19 cellular contexts compared by ENCODE assay signal in genomic region chr14:81162941-81163340, GRCh38. TPM values are rescaled to one million over a fixed set of nuclear protein-coding genes. Genes with fewer than 3 reads are reported as not detected.
A peak's percentile ranks its signal among the peaks of the same experiment; 100 is the strongest.
DNase-seq lines count a peak whose midpoint lies in the region; ATAC-seq and TF ChIP-seq lines count a peak whose summit lies in the region.
"Had no signal": no experiment of that assay in that cellular context is flagged by ENCODE, and none has a peak within 500 bp of the region (broad histone marks: within the 10 kb centered on the region; RNA-seq: fewer than 3 reads in every experiment).

No MANE protein-coding gene starts in this region.

- no peaks in the 10 kb centered on the region for H3K9me3 Mint-ChIP-seq in naive thymus-derived CD4-positive, alpha-beta T cell
- H3K9me3 Mint-ChIP-seq in Calu3 (ENCODE audit: low read depth, unreplicated experiment): peaks cover 2% of the 10 kb centered on the region
- H3K9me3 Mint-ChIP-seq: CD4-positive, alpha-beta T cell; mesothelial cell of epicardium had no signal

- intact Hi-C loops in HCT116 (cut with micrococcal nuclease) (no loop called here), Calu3 (cut with micrococcal nuclease; ENCODE audit: unreplicated experiment) (loop anchor here (10.0 kb wide), 1 partner anchor 1108 kb away; no protein-coding TSS in a partner anchor)
- intact Hi-C loops in naive thymus-derived CD4-positive, alpha-beta T cell (cut with micrococcal nuclease): no loop called here

- H3K4me3 ChIP-seq in HCT116 (replicated peaks in 1 of 2; ENCODE audit: low read depth in 1 of 2, low read length in 2 of 2): no peak overlapping the region
- no peak overlapping the region for H3K4me3 ChIP-seq in naive thymus-derived CD4-positive, alpha-beta T cell (ENCODE audit: low read length)
- H3K4me3 ChIP-seq: esophagus muscularis mucosa, skin epidermis had no signal

- POLR2A ChIA-PET in HCT116 (lab: Charles Lee): no interaction called here
- POLR2A ChIA-PET in naive thymus-derived CD4-positive, alpha-beta T cell (lab: Charles Lee): interaction anchor here (1.2 kb wide), 1 partner anchor 58 kb away, joined by 3 read pairs; the partner anchor contains the start of gene GTF2A1

- no peak overlapping the region for H3K4me3 Mint-ChIP-seq in naive thymus-derived CD4-positive, alpha-beta T cell
- no peak overlapping the region for H3K4me3 Mint-ChIP-seq in Calu3 (ENCODE audit: low read depth, unreplicated experiment)
- H3K4me3 Mint-ChIP-seq: activated naive CD8-positive, alpha-beta T cell; CD4-positive, alpha-beta T cell; mesothelial cell of epicardium had no signal

- TF ChIP-seq CTCF in HCT116 (IDR thresholded peaks at IDR 0.05 in 2 of 3, conservative IDR thresholded peaks at IDR 0.05 in 1 of 3; ENCODE audit: borderline replicate concordance in 1 of 3, insufficient read depth in 1 of 3, low read depth in 2 of 3, low read length in 2 of 3) (no peak), Calu3 (IDR thresholded peaks at IDR 0.05; ENCODE audit: unreplicated experiment) (no peak)

- H2AFZ ChIP-seq in HCT116 (ENCODE audit: low read depth, low read length, poor library complexity, severe bottlenecking): no peak overlapping the region

- RAD21 ChIA-PET in HCT116 (lab: Charles Lee; ENCODE audit: low non-redundant PET in 1 of 2, low total read pairs in 2 of 2, uncharacterized antibody in 2 of 2, unreplicated experiment in 2 of 2): interaction anchor here in 1 of 2 experiments (2.0 kb wide), 1 partner anchor 167 kb away, joined by 7 read pairs; no protein-coding TSS in a partner anchor

- BruUV-seq in HCT116 (replicated peaks; lab: Mats Ljungman, UMichigan) (no TSS peak), Calu3 (replicated peaks; lab: Mats Ljungman, UMichigan) (no TSS peak)

- peaks cover 0 to 11% (median 0%) of the 10 kb centered on the region in 7 donors for H3K4me1 Mint-ChIP-seq in naive thymus-derived CD4-positive, alpha-beta T cell
- peaks cover 16% of the 10 kb centered on the region for H3K4me1 Mint-ChIP-seq in Calu3 (ENCODE audit: low read depth, unreplicated experiment)
- H3K4me1 Mint-ChIP-seq: mesothelial cell of epicardium had no signal

- no peaks in the 10 kb centered on the region for H3K79me2 ChIP-seq in HCT116 (ENCODE audit: insufficient read depth, low read length)

- H3K27ac Mint-ChIP-seq in naive thymus-derived CD4-positive, alpha-beta T cell: no peak overlapping the region
- no peak overlapping the region for H3K27ac Mint-ChIP-seq in Calu3 (ENCODE audit: unreplicated experiment)
- H3K27ac Mint-ChIP-seq: CD4-positive, alpha-beta T cell; mesothelial cell of epicardium had no signal

- H3K9ac ChIP-seq in HCT116 (ENCODE audit: low read length): no peak overlapping the region

- DNase-seq in HCT116 (ENCODE audit: low read depth, low spot score) (peak; percentile 23), NOMO-1 treated with dmso at 0.1 percent for 144 hours (lab: John Stamatoyannopoulos, UW; ENCODE audit: unreplicated experiment) (peak; percentile 72), amniotic epithelial cell (ENCODE audit: low read depth) (peak; percentile 52), Calu3 (no peak)
- DNase-seq in naive thymus-derived CD4-positive, alpha-beta T cell: no peak
- DNase-seq: activated CD8-positive, alpha-beta memory T cell treated with anti-CD3 and anti-CD28 coated beads, Interleukin-2, amount 50 U/mL, for 48 hours; CD4-positive, alpha-beta T cell; GDM1; NCI-H146; NCI-H510A treated with DMSO at 0.1 percent for 48 hours; nucleus accumbens; SHP77 treated with DMSO at 0.1 percent for 48 hours had no signal

- no peaks in the 10 kb centered on the region for H3K9me2 ChIP-seq in HCT116 (ENCODE audit: insufficient read depth)

- CTCF ChIA-PET in HCT116 (lab: Charles Lee): interaction anchor here (1.3 to 4.9 kb wide), 4 partner anchors 9 to 176 kb away, joined by 4 to 36 read pairs (median 8); no protein-coding TSS in a partner anchor
- CTCF ChIA-PET in naive thymus-derived CD4-positive, alpha-beta T cell (lab: Charles Lee): interaction anchor here (0.6 to 1.1 kb wide), 2 partner anchors 12 to 167 kb away, joined by 3 read pairs; no protein-coding TSS in a partner anchor
- CTCF ChIA-PET in Calu3 (lab: Charles Lee): interaction anchor here (1.2 to 1.7 kb wide), 2 partner anchors 167 to 207 kb away, joined by 3 to 12 read pairs; partner anchors contain the start of gene TSHR

- H3K27me3 ChIP-seq in HCT116 (ENCODE audit: insufficient read depth, low read length): no peaks in the 10 kb centered on the region
- no peaks in the 10 kb centered on the region for H3K27me3 ChIP-seq in naive thymus-derived CD4-positive, alpha-beta T cell (ENCODE audit: control insufficient read depth in 2 of 2, insufficient read depth in 2 of 2, low read length in 2 of 2)
- H3K27me3 ChIP-seq: esophagus muscularis mucosa had no signal

- H3K9me3 ChIP-seq in HCT116 (ENCODE audit: control insufficient read depth in 1 of 2, insufficient read depth in 1 of 2, low read depth in 1 of 2, low read length in 2 of 2): no peaks in the 10 kb centered on the region
- H3K9me3 ChIP-seq in naive thymus-derived CD4-positive, alpha-beta T cell (ENCODE audit: control insufficient read depth in 2 of 3, low read length in 3 of 3): no peaks in the 10 kb centered on the region
- H3K9me3 ChIP-seq: esophagus muscularis mucosa had no signal

- ATAC-seq in HCT116 (no peak), HG02798 (IDR thresholded peaks at IDR 0.05; ENCODE audit: poor library complexity, unreplicated experiment) (no peak), GM19397 (IDR thresholded peaks at IDR 0.05; ENCODE audit: unreplicated experiment) (no peak), GM18867 (IDR thresholded peaks at IDR 0.05; ENCODE audit: unreplicated experiment) (no peak)
- peak; percentile 63 for ATAC-seq in naive thymus-derived CD4-positive, alpha-beta T cell

- H3K4me1 ChIP-seq in HCT116 (ENCODE audit: control insufficient read depth in 1 of 2, insufficient read depth in 2 of 2, low read length in 2 of 2): peaks cover 0 to 19% of the 10 kb centered on the region in 2 experiments; a peak in 3 of 4 replicates
- H3K4me1 ChIP-seq in naive thymus-derived CD4-positive, alpha-beta T cell (ENCODE audit: control insufficient read depth in 2 of 2, insufficient read depth in 2 of 2, low read length in 2 of 2): no peaks in the 10 kb centered on the region
- H3K4me1 ChIP-seq: esophagus muscularis mucosa had no signal

- no peak overlapping the region for H3K27ac ChIP-seq in HCT116 (ENCODE audit: low read depth, low read length)
- no peak overlapping the region for H3K27ac ChIP-seq in naive thymus-derived CD4-positive, alpha-beta T cell (ENCODE audit: low read depth, low read length)
- H3K27ac ChIP-seq: esophagus muscularis mucosa, skin epidermis had no signal

- no peaks in the 10 kb centered on the region for H3K27me3 Mint-ChIP-seq in naive thymus-derived CD4-positive, alpha-beta T cell
- no peaks in the 10 kb centered on the region for H3K27me3 Mint-ChIP-seq in Calu3 (ENCODE audit: unreplicated experiment)
- H3K27me3 Mint-ChIP-seq: activated naive CD8-positive, alpha-beta T cell; CD4-positive, alpha-beta T cell had no signal

- no peaks in the 10 kb centered on the region for H3K36me3 ChIP-seq in HCT116 (ENCODE audit: control insufficient read depth in 1 of 2, insufficient read depth in 2 of 2, low read length in 2 of 2)
- no peaks in the 10 kb centered on the region for H3K36me3 ChIP-seq in naive thymus-derived CD4-positive, alpha-beta T cell (ENCODE audit: control insufficient read depth in 2 of 3, insufficient read depth in 3 of 3, low read length in 3 of 3)
- H3K36me3 ChIP-seq: esophagus muscularis mucosa had no signal

- H3K36me3 Mint-ChIP-seq in naive thymus-derived CD4-positive, alpha-beta T cell: peaks cover 0 to 4% (median 0%) of the 10 kb centered on the region in 5 donors
- H3K36me3 Mint-ChIP-seq in Calu3 (ENCODE audit: insufficient read depth, unreplicated experiment): no peaks in the 10 kb centered on the region
- H3K36me3 Mint-ChIP-seq: mesothelial cell of epicardium had no signal

- TF ChIP-seq RAD21 in HCT116 (IDR thresholded peaks at IDR 0.05; ENCODE audit: low read depth): no peak

- H3K4me2 ChIP-seq in HCT116 (ENCODE audit: low read length): peak overlapping the region; percentile 40

- no peak for TF ChIP-seq POLR2A in HCT116 (IDR thresholded peaks at IDR 0.05; ENCODE audit: borderline replicate concordance, extremely low read depth, insufficient read depth, insufficient read length)

- no peaks in the 10 kb centered on the region for H4K20me1 ChIP-seq in HCT116 (ENCODE audit: insufficient read depth)

TF ChIP-seq in HCT116, 20 proteins besides CTCF, POLR2A, EP300 and RAD21 (continues in another document):
- TF ChIP-seq CEBPB (IDR thresholded peaks at IDR 0.05; ENCODE audit: low read depth) (no peak), CBX3 (IDR thresholded peaks at IDR 0.05; ENCODE audit: low read depth) (no peak), EZH2 (IDR thresholded peaks at IDR 0.05) (no peak), POLR2AphosphoS5 (IDR thresholded peaks at IDR 0.05; ENCODE audit: low read depth, low read length) (no peak), EZH2phosphoT487 (IDR thresholded peaks at IDR 0.05; ENCODE audit: borderline replicate concordance) (no peak), FOSL1 (IDR thresholded peaks at IDR 0.05; ENCODE audit: low read depth) (no peak), ZBTB33 (IDR thresholded peaks at IDR 0.05; ENCODE audit: extremely low read depth, insufficient replicate concordance, low read length) (no peak), MAX (IDR thresholded peaks at IDR 0.05) (no peak), EGR1 (IDR thresholded peaks at IDR 0.05; ENCODE audit: low read depth) (no peak), ZNF274 (IDR thresholded peaks at IDR 0.05; ENCODE audit: low read depth, low read length) (no peak)

RNA-seq across cellular contexts. Expression of gene GTF2A1, which starts 57.8 kb away (rescaled TPM):
- total RNA-seq in HCT116 (2021; ENCODE audit: unreplicated experiment) (39.7 TPM), Calu3 (2022) (35.9 and 45.6 TPM in 2 replicates)
- 19.4 and 21.6 TPM in 2 replicates for polyA plus RNA-seq in HCT116 (2012)
- 10 to 100 TPM; 21.5 to 39.2 (median 33.7) TPM for total RNA-seq in naive thymus-derived CD4-positive, alpha-beta T cell
- 10 to 100 TPM in 1 of 2 donors, 1 to 10 TPM in 1; 8.4 to 12.3 TPM for polyA plus RNA-seq in naive thymus-derived CD4-positive, alpha-beta T cell

Comparison
In these comparisons a context has a peak if more than half of its experiments do, and no peak if none do; other contexts are left out.
1. DNase-seq: peak in HCT116 (single experiment), NOMO-1 treated with dmso at 0.1 percent for 144 hours (single experiment) and amniotic epithelial cell (single experiment); none in naive thymus-derived CD4-positive, alpha-beta T cell (0 of 9) and Calu3 (single experiment).